1 cellular context compared by ENCODE assay signal in the genomic region with DNA sequence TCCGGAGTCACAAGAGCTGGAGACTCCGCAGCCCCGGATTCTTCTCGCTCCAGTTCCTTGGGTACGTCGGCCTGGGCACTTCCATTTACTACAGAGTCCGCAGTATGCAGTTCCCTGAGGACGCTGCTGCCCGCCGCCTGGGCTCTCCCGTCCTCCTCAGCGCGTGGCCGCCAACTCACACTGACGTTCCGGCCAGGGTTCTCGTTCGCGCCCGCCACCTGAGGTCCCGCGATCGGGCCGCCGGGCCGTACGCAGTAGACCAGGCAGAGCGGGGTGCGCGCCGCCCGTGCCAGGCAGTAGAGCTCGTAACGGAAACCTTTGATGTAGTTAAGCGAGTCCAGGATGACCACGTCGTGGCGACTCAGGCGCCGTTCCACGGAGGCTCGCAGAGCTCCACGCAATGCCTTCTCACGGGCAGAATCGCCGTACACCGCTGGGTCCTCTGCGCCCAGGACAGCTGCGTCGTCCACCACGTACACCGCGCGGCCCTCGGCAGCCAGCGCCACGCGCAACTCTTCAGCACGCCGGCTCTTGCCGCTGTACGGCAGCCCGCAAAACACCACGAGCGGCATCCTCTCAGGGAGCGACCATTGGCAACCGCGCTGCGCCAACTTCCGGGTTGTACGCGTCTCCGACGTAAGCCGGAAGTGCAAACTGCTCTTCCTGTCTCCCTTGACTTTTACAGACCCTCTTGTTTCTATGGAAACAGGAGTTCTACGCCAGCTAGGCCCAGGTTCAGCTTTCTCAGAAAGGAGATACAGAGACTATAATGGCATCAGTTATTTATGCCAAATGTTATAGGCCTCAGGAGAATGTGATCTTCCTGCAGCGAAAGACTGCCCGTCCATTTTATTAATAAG.
TF ChIP-seq lines count a peak whose summit lies in the region.

KTI12 (minus strand) TSS at position 621 of the 860 bp plus-strand sequence; CDS start at position 572, 49 bp downstream.

TF ChIP-seq in HEK293, 187 proteins besides CTCF, POLR2A, EP300 and RAD21 (continued from another document and continues in another):
- TF ChIP-seq ZNF426 (tag by site-specific recombination; IDR thresholded peaks at IDR 0.05) (no peak), ZNF416 (tag by site-specific recombination; IDR thresholded peaks at IDR 0.05) (no peak), RBAK (tag by site-specific recombination; IDR thresholded peaks at IDR 0.05) (no peak), ZNF2 (tag by site-specific recombination; IDR thresholded peaks at IDR 0.05) (peak; percentile 77; the same call in 1 of the 2 replicates), ZNF777 (tag by site-specific recombination; IDR thresholded peaks at IDR 0.05; ENCODE audit: borderline replicate concordance) (peak; percentile 47; the same call in 1 of the 2 replicates), ZNF658 (tag by site-specific recombination; IDR thresholded peaks at IDR 0.05) (no peak), ZBTB48 (tag by site-specific recombination; IDR thresholded peaks at IDR 0.05) (peak; percentile 69), ZNF629 (tag by site-specific recombination; IDR thresholded peaks at IDR 0.05) (peak; percentile 88), ZNF76 (tag by site-specific recombination; IDR thresholded peaks at IDR 0.05; ENCODE audit: borderline replicate concordance, low read depth) (peak; percentile 82), ZNF48 (tag by site-specific recombination; IDR thresholded peaks at IDR 0.05) (no peak), ZNF501 (tag by site-specific recombination; IDR thresholded peaks at IDR 0.05) (peak; percentile 87), ZEB2 (tag by site-specific recombination; IDR thresholded peaks at IDR 0.05) (0 out of 2 replicates have a peak, but pooled peaks have one; percentile 13), ZNF747 (tag by site-specific recombination; IDR thresholded peaks at IDR 0.05) (no peak), ZNF10 (tag by site-specific recombination; IDR thresholded peaks at IDR 0.05) (no peak), BCL6B (tag by site-specific recombination; IDR thresholded peaks at IDR 0.05) (no peak), ZNF239 (tag by site-specific recombination; IDR thresholded peaks at IDR 0.05) (0 out of 2 replicates have a peak, but pooled peaks have one; percentile 67), ZNF391 (tag by site-specific recombination; IDR thresholded peaks at IDR 0.05; ENCODE audit: borderline replicate concordance, low read depth) (peak; percentile 58; the same call in 1 of the 2 replicates), MZF1 (tag by site-specific recombination; IDR thresholded peaks at IDR 0.05; ENCODE audit: borderline replicate concordance) (no peak), ZNF561 (tag by site-specific recombination; IDR thresholded peaks at IDR 0.05; ENCODE audit: borderline replicate concordance) (no peak; the same call in 1 of the 2 replicates), ZNF138 (tag by site-specific recombination; IDR thresholded peaks at IDR 0.05; ENCODE audit: borderline replicate concordance) (no peak), HOXA7 (CRISPR knock-in tag; IDR thresholded peaks at IDR 0.05; ENCODE audit: borderline replicate concordance) (no peak), ZIC2 (tag by site-specific recombination; IDR thresholded peaks at IDR 0.05) (no peak), ZNF473 (tag by site-specific recombination; IDR thresholded peaks at IDR 0.05) (no peak), HOXD13 (CRISPR knock-in tag; IDR thresholded peaks at IDR 0.05; ENCODE audit: borderline replicate concordance) (no peak), ZNF221 (tag by site-specific recombination; IDR thresholded peaks at IDR 0.05; ENCODE audit: borderline replicate concordance) (no peak), ZNF600 (tag by site-specific recombination; IDR thresholded peaks at IDR 0.05) (peak; percentile 74), HIC1 (tag by site-specific recombination; IDR thresholded peaks at IDR 0.05) (no peak), SP2 (tag by site-specific recombination; IDR thresholded peaks at IDR 0.05) (peak; percentile 69), ZNF341 (tag by site-specific recombination; IDR thresholded peaks at IDR 0.05; ENCODE audit: low read depth) (peak; percentile 34), ZFHX2 (tag by site-specific recombination; conservative IDR thresholded peaks at IDR 0.05) (no peak), ZNF785 (tag by site-specific recombination; IDR thresholded peaks at IDR 0.05) (no peak), ZNF768 (tag by site-specific recombination; IDR thresholded peaks at IDR 0.05) (no peak), KLF8 (tag by site-specific recombination; IDR thresholded peaks at IDR 0.05) (peak; percentile 20; the same call in 1 of the 2 replicates), ZXDB (tag by site-specific recombination; IDR thresholded peaks at IDR 0.05) (peak; percentile 77), MEIS1 (CRISPR knock-in tag; IDR thresholded peaks at IDR 0.05; ENCODE audit: borderline replicate concordance) (no peak), ZNF610 (tag by site-specific recombination; IDR thresholded peaks at IDR 0.05; ENCODE audit: borderline replicate concordance) (peak; percentile 95)
- TF ChIP-seq, protein P1, sequence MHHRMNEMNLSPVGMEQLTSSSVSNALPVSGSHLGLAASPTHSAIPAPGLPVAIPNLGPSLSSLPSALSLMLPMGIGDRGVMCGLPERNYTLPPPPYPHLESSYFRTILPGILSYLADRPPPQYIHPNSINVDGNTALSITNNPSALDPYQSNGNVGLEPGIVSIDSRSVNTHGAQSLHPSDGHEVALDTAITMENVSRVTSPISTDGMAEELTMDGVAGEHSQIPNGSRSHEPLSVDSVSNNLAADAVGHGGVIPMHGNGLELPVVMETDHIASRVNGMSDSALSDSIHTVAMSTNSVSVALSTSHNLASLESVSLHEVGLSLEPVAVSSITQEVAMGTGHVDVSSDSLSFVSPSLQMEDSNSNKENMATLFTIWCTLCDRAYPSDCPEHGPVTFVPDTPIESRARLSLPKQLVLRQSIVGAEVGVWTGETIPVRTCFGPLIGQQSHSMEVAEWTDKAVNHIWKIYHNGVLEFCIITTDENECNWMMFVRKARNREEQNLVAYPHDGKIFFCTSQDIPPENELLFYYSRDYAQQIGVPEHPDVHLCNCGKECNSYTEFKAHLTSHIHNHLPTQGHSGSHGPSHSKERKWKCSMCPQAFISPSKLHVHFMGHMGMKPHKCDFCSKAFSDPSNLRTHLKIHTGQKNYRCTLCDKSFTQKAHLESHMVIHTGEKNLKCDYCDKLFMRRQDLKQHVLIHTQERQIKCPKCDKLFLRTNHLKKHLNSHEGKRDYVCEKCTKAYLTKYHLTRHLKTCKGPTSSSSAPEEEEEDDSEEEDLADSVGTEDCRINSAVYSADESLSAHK (tag by site-specific recombination; IDR thresholded peaks at IDR 0.05), result no peak
- TF ChIP-seq, protein P2, sequence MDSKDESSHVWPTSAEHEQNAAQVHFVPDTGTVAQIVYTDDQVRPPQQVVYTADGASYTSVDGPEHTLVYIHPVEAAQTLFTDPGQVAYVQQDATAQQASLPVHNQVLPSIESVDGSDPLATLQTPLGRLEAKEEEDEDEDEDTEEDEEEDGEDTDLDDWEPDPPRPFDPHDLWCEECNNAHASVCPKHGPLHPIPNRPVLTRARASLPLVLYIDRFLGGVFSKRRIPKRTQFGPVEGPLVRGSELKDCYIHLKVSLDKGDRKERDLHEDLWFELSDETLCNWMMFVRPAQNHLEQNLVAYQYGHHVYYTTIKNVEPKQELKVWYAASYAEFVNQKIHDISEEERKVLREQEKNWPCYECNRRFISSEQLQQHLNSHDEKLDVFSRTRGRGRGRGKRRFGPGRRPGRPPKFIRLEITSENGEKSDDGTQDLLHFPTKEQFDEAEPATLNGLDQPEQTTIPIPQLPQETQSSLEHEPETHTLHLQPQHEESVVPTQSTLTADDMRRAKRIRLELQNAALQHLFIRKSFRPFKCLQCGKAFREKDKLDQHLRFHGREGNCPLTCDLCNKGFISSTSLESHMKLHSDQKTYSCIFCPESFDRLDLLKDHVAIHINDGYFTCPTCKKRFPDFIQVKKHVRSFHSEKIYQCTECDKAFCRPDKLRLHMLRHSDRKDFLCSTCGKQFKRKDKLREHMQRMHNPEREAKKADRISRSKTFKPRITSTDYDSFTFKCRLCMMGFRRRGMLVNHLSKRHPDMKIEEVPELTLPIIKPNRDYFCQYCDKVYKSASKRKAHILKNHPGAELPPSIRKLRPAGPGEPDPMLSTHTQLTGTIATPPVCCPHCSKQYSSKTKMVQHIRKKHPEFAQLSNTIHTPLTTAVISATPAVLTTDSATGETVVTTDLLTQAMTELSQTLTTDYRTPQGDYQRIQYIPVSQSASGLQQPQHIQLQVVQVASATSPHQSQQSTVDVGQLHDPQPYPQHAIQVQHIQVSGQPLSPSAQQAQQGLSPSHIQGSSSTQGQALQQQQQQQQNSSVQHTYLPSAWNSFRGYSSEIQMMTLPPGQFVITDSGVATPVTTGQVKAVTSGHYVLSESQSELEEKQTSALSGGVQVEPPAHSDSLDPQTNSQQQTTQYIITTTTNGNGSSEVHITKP (tag by site-specific recombination; IDR thresholded peaks at IDR 0.05), result peak; percentile 62
- TF ChIP-seq, protein P3, sequence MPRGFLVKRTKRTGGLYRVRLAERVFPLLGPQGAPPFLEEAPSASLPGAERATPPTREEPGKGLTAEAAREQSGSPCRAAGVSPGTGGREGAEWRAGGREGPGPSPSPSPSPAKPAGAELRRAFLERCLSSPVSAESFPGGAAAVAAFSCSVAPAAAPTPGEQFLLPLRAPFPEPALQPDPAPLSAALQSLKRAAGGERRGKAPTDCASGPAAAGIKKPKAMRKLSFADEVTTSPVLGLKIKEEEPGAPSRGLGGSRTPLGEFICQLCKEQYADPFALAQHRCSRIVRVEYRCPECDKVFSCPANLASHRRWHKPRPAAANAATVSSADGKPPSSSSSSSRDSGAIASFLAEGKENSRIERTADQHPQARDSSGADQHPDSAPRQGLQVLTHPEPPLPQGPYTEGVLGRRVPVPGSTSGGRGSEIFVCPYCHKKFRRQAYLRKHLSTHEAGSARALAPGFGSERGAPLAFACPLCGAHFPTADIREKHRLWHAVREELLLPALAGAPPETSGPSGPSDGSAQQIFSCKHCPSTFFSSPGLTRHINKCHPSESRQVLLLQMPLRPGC (tag by site-specific recombination; IDR thresholded peaks at IDR 0.05), result peak; percentile 44; the same call in 1 of the 2 replicates
- TF ChIP-seq, protein P4, sequence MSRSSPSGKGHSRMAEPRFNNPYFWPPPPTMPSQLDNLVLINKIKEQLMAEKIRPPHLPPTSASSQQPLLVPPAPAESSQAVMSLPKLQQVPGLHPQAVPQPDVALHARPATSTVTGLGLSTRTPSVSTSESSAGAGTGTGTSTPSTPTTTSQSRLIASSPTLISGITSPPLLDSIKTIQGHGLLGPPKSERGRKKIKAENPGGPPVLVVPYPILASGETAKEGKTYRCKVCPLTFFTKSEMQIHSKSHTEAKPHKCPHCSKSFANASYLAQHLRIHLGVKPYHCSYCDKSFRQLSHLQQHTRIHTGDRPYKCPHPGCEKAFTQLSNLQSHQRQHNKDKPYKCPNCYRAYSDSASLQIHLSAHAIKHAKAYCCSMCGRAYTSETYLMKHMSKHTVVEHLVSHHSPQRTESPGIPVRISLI (tag by site-specific recombination; IDR thresholded peaks at IDR 0.05), result no peak
- TF ChIP-seq, protein P5, sequence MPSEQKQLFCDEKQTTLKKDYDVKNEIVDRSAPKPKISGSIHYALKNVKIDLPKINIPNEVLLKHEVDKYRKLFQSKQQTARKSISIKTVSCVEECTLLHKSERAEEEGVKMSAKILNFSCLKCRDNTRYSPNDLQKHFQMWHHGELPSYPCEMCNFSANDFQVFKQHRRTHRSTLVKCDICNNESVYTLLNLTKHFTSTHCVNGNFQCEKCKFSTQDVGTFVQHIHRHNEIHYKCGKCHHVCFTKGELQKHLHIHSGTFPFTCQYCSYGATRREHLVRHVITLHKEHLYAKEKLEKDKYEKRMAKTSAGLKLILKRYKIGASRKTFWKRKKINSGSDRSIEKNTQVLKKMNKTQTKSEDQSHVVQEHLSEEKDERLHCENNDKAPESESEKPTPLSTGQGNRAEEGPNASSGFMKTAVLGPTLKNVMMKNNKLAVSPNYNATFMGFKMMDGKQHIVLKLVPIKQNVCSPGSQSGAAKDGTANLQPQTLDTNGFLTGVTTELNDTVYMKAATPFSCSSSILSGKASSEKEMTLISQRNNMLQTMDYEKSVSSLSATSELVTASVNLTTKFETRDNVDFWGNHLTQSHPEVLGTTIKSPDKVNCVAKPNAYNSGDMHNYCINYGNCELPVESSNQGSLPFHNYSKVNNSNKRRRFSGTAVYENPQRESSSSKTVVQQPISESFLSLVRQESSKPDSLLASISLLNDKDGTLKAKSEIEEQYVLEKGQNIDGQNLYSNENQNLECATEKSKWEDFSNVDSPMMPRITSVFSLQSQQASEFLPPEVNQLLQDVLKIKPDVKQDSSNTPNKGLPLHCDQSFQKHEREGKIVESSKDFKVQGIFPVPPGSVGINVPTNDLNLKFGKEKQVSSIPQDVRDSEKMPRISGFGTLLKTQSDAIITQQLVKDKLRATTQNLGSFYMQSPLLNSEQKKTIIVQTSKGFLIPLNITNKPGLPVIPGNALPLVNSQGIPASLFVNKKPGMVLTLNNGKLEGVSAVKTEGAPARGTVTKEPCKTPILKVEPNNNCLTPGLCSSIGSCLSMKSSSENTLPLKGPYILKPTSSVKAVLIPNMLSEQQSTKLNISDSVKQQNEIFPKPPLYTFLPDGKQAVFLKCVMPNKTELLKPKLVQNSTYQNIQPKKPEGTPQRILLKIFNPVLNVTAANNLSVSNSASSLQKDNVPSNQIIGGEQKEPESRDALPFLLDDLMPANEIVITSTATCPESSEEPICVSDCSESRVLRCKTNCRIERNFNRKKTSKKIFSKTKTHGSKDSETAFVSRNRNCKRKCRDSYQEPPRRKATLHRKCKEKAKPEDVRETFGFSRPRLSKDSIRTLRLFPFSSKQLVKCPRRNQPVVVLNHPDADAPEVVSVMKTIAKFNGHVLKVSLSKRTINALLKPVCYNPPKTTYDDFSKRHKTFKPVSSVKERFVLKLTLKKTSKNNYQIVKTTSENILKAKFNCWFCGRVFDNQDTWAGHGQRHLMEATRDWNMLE (tag by site-specific recombination; conservative IDR thresholded peaks at IDR 0.05; ENCODE audit: low read depth), result peak; percentile 88
